Comparison of ENCODE assay signal across 19 cellular contexts in the genomic region with DNA sequence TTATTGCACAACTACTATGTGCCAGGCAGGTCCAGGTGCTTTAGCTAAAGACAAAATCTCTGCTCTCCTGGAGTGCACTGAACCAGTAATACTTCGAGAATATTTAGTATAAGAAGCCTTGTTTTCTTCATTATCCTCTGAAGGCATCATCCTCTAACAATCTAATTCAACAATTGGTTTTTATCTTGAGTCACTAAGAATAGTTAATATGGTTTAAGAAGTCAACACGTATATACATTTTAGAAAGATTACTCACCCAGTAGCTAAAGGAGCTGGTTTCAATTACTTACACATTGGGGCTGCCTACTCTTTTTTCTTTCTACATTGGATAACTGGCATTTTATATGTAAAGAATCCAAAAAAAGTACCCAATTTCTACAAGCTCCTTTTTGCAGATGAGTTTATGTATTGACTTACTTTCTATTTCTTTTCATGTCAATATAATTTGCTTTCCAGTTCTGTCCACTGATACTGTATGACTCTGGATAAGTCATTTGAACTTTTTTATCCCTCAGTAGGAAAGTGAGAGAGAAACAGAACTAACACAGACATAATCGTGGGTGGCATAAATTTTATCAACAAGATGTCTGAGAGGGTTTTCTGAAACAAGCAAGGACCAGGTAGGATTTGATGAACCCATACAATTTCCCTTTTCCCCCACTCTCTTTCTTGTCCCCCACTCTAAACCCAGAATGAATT.
DNase-seq lines count a peak whose midpoint lies in the region; ATAC-seq and TF ChIP-seq lines count a peak whose summit lies in the region.
"Had no signal": no experiment of that assay in that cellular context is flagged by ENCODE, and none has a peak within 500 bp of the region (broad histone marks: within the 10 kb centered on the region; RNA-seq: fewer than 3 reads in every experiment).

No MANE protein-coding gene starts in this region.

- H3K9me3 Mint-ChIP-seq in activated T-cell treated with anti-CD3 and anti-CD28 coated beads, Interleukin-2, amount 50 U/mL, for 24 hours: no peaks in the 10 kb centered on the region
- H3K9me3 Mint-ChIP-seq: memory B cell had no signal

- POLR2A ChIA-PET in PC-3 (lab: Charles Lee; ENCODE audit: unreplicated experiment): interaction anchor here (0.6 to 0.8 kb wide), 2 partner anchors 47 to 1576 kb away, joined by 3 to 6 read pairs; partner anchors contain the start of genes MRPL14 and TMEM63B

- no TSS peak for BruUV-seq in PC-3 (replicated peaks; lab: Mats Ljungman, UMichigan)

- H3K4me3 Mint-ChIP-seq in activated T-cell treated with anti-CD3 and anti-CD28 coated beads, Interleukin-2, amount 50 U/mL, for 24 hours: peak overlapping the region; percentile 6
- H3K4me3 Mint-ChIP-seq: memory B cell had no signal

- ATAC-seq in PC-3 (peak; percentile 69), GM19395 (IDR thresholded peaks at IDR 0.05; ENCODE audit: unreplicated experiment) (no peak)
- ATAC-seq: body of pancreas, gastrocnemius medialis had no signal

- H4K20me1 ChIP-seq in PC-3 (ENCODE audit: low read length): no peaks in the 10 kb centered on the region

- H3K36me3 Mint-ChIP-seq in activated T-cell treated with anti-CD3 and anti-CD28 coated beads, Interleukin-2, amount 50 U/mL, for 24 hours (ENCODE audit: low read depth): no peaks in the 10 kb centered on the region
- H3K36me3 Mint-ChIP-seq: memory B cell had no signal

- H2AFZ ChIP-seq in PC-3 (ENCODE audit: low read length): no peak overlapping the region

- H3K9me3 ChIP-seq in PC-3 (ENCODE audit: low read length): no peaks in the 10 kb centered on the region
- H3K9me3 ChIP-seq: body of pancreas, gastrocnemius medialis, MG63, Peyer's patch, right atrium auricular region, transverse colon had no signal

- no peaks in the 10 kb centered on the region for H3K36me3 ChIP-seq in PC-3 (ENCODE audit: low read depth, low read length)
- H3K36me3 ChIP-seq: gastrocnemius medialis, MG63, Peyer's patch, right atrium auricular region, transverse colon had no signal

- H3K9ac ChIP-seq in PC-3 (ENCODE audit: low read length): peak overlapping the region; percentile 4; the same call in 1 of the 2 replicates

- H3K27me3 ChIP-seq in PC-3 (ENCODE audit: low read length): no peaks in the 10 kb centered on the region
- H3K27me3 ChIP-seq: body of pancreas, gastrocnemius medialis, MG63, Peyer's patch, right atrium auricular region, transverse colon had no signal

- intact Hi-C loops in PC-3 (cut with micrococcal nuclease): no loop called here

- DNase-seq in activated T-cell treated with anti-CD3 and anti-CD28 coated beads, Interleukin-2, amount 50 U/mL, for 24 hours: no peak
- no peak for DNase-seq in activated T-cell treated with anti-CD3 and anti-CD28 coated beads, Interleukin-2, amount 50 U/mL, for 48 hours
- DNase-seq in PC-3 (peak; percentile 65), choroid plexus epithelial cell (ENCODE audit: low read depth) (peak; percentile 38), retinal pigment epithelial cell (ENCODE audit: low read depth) (peak; percentile 22), DMS53 treated with DMSO at 0.1 percent for 48 hours (lab: John Stamatoyannopoulos, UW; ENCODE audit: unreplicated experiment) (no peak)
- DNase-seq in stimulated activated naive CD4-positive, alpha-beta T cell treated with Interleukin-2 at 50 U/mL for 16 hours (lab: John Stamatoyannopoulos, UW): no peak
- DNase-seq: activated CD4-positive, alpha-beta T cell treated with anti-CD3 and anti-CD28 coated beads for 1 hour; body of pancreas; gastrocnemius medialis; MG63; NCI-H2029; NCI-H526 treated with DMSO at 0.1 percent for 48 hours; Peyer's patch; stimulated activated CD4-positive, alpha-beta T cell treated with anti-CD3 and anti-CD28 coated beads, Interleukin-2, amount 100 ng/mL, for 48 hours; transverse colon had no signal

- H3F3A ChIP-seq in PC-3 (ENCODE audit: low read length, unreplicated experiment): no peaks in the 10 kb centered on the region

- H3K9me2 ChIP-seq in PC-3 (replicated peaks; ENCODE audit: low read length): no peaks in the 10 kb centered on the region

- H3K4me1 Mint-ChIP-seq in activated T-cell treated with anti-CD3 and anti-CD28 coated beads, Interleukin-2, amount 50 U/mL, for 24 hours (ENCODE audit: low read depth): peaks cover 8% of the 10 kb centered on the region
- H3K4me1 Mint-ChIP-seq: memory B cell had no signal

- H3K4me2 ChIP-seq in PC-3 (ENCODE audit: low read length): peak overlapping the region; percentile 27; the same call in 1 of the 2 replicates

- H3K4me1 ChIP-seq in PC-3 (ENCODE audit: insufficient read depth, low read length): peaks cover 26% of the 10 kb centered on the region
- H3K4me1 ChIP-seq: body of pancreas, gastrocnemius medialis, Peyer's patch, right atrium auricular region had no signal

- H3K4me3 ChIP-seq in PC-3 (ENCODE audit: low read length) (no peak overlapping the region), choroid plexus epithelial cell (ENCODE audit: low read depth, low read length) (no peak overlapping the region), retinal pigment epithelial cell (ENCODE audit: low read length) (no peak overlapping the region)
- H3K4me3 ChIP-seq: body of pancreas, gastrocnemius medialis, MG63, Peyer's patch, right atrium auricular region, transverse colon had no signal

- H3K79me2 ChIP-seq in PC-3 (ENCODE audit: low read length): no peaks in the 10 kb centered on the region

- H3K27ac Mint-ChIP-seq in activated T-cell treated with anti-CD3 and anti-CD28 coated beads, Interleukin-2, amount 50 U/mL, for 24 hours: peak overlapping the region; percentile 86
- H3K27ac Mint-ChIP-seq: memory B cell had no signal

- TF ChIP-seq CTCF in PC-3 (conservative IDR thresholded peaks at IDR 0.05; ENCODE audit: low read depth, low read length) (no peak), choroid plexus epithelial cell (conservative IDR thresholded peaks at IDR 0.05; ENCODE audit: low read depth, low read length) (no peak), retinal pigment epithelial cell (conservative IDR thresholded peaks at IDR 0.05; ENCODE audit: low read depth, low read length) (no peak)

- H3K27ac ChIP-seq in PC-3 (ENCODE audit: low read length): peak overlapping the region; percentile 60
- H3K27ac ChIP-seq: body of pancreas, gastrocnemius medialis, Peyer's patch, right atrium auricular region, transverse colon had no signal

- CTCF ChIA-PET in PC-3 (lab: Charles Lee): interaction anchor here (0.6 kb wide), 1 partner anchor 633 kb away, joined by 11 read pairs; no protein-coding TSS in a partner anchor

- H3K27me3 Mint-ChIP-seq in activated T-cell treated with anti-CD3 and anti-CD28 coated beads, Interleukin-2, amount 50 U/mL, for 24 hours: no peaks in the 10 kb centered on the region
- H3K27me3 Mint-ChIP-seq: memory B cell had no signal

Comparison
In these comparisons a context has a peak if more than half of its experiments do, and no peak if none do; other contexts are left out.
1. DNase-seq: peak in PC-3 (single experiment), choroid plexus epithelial cell (single experiment) and retinal pigment epithelial cell (single experiment); none in activated T-cell treated with anti-CD3 and anti-CD28 coated beads, Interleukin-2, amount 50 U/mL, for 24 hours (single experiment), activated T-cell treated with anti-CD3 and anti-CD28 coated beads, Interleukin-2, amount 50 U/mL, for 48 hours (0 of 2), DMS53 treated with DMSO at 0.1 percent for 48 hours (single experiment) and stimulated activated naive CD4-positive, alpha-beta T cell treated with Interleukin-2 at 50 U/mL for 16 hours (single experiment).